Comparison of ENCODE assay signal across 8 cellular contexts in genomic region chr6:166989427-166990034, GRCh38. TPM values are rescaled to one million over a fixed set of nuclear protein-coding genes. Genes with fewer than 3 reads are reported as not detected.
DNase-seq lines count a peak whose midpoint lies in the region; ATAC-seq and TF ChIP-seq lines count a peak whose summit lies in the region.

No MANE protein-coding gene starts in this region.

- no peaks in the 10 kb centered on the region for H3K36me3 ChIP-seq in fibroblast of lung (ENCODE audit: control insufficient read depth, insufficient read depth, low read length)
- no peaks in the 10 kb centered on the region for H3K36me3 ChIP-seq in prostate gland

- TF ChIP-seq CTCF in LNCaP clone FGC (IDR thresholded peaks at IDR 0.05; ENCODE audit: control insufficient read depth, extremely low read depth, insufficient read depth) = peak; percentile 78
- TF ChIP-seq CTCF in fibroblast of lung (conservative IDR thresholded peaks at IDR 0.05 in 1 of 2, IDR thresholded peaks at IDR 0.05 in 1 of 2; ENCODE audit: low read depth in 1 of 2, low read length in 2 of 2) = peak; percentile 52 to 64
- peak in 3 of 4 experiments; percentile 28 to 65 (median 47) for TF ChIP-seq CTCF in prostate gland (IDR thresholded peaks at IDR 0.05)

- H3K79me2 ChIP-seq in fibroblast of lung (ENCODE audit: control insufficient read depth, insufficient read depth, low read length) = peaks cover 9% of the 10 kb centered on the region

- H3K27ac ChIP-seq in fibroblast of lung (ENCODE audit: insufficient read depth, low read length) = no peak overlapping the region
- peak overlapping the region; percentile 23 to 51 for H3K27ac ChIP-seq in prostate gland

- H3K27me3 ChIP-seq in fibroblast of lung (ENCODE audit: control insufficient read depth, insufficient read depth, low read length) = no peaks in the 10 kb centered on the region
- H3K27me3 ChIP-seq in prostate gland (replicated peaks; ENCODE audit: insufficient read depth) = no peaks in the 10 kb centered on the region

- 37% methylated on average over 10 of the region's 10 CpGs for WGBS in prostate gland

- intact Hi-C loops in prostate gland (cut with DNase I) = loop anchor here (2.0 kb wide), 1 partner anchor 203 kb away; no protein-coding TSS in a partner anchor

- H3K4me2 ChIP-seq in fibroblast of lung (ENCODE audit: extremely low read depth, insufficient read depth, low read length) = no peak overlapping the region

- H4K20me1 ChIP-seq in fibroblast of lung (ENCODE audit: control insufficient read depth, extremely low read depth, insufficient read depth, low read length) = no peaks in the 10 kb centered on the region

- DNase-seq in Daoy (ENCODE audit: low read depth) (peak; percentile 2), LNCaP clone FGC (ENCODE audit: low read depth) (peak; percentile 32), fibroblast of lung (ENCODE audit: low read depth in 2 of 2) (peak; percentile 18 to 60), prostate gland (ENCODE audit: low spot score) (no peak), NCI-H187 treated with DMSO at 0.1 percent for 48 hours (lab: John Stamatoyannopoulos, UW) (no peak), NCI-H82 (lab: John Stamatoyannopoulos, UW) (no peak)
- DNase-seq in activated CD4-positive, alpha-beta T cell treated with anti-CD3 and anti-CD28 coated beads, Interleukin-2, amount 50 U/mL, for 48 hours = peak; percentile 23 to 35

- TF ChIP-seq POLR2A in prostate gland (IDR thresholded peaks at IDR 0.05) = no peak

- no peak overlapping the region for H3K9ac ChIP-seq in fibroblast of lung (ENCODE audit: insufficient read depth, low read length)

- ATAC-seq in GM19468 (IDR thresholded peaks at IDR 0.05; ENCODE audit: extremely low read depth, unreplicated experiment) = peak; percentile 58

- H3K4me3 ChIP-seq in LNCaP clone FGC (ENCODE audit: low read depth, low read length) (no peak overlapping the region; the same call in 1 of the 2 replicates), fibroblast of lung (replicated peaks in 1 of 4; ENCODE audit: control extremely low read depth in 1 of 4, insufficient read depth in 1 of 4, low read depth in 3 of 4, low read length in 4 of 4) (no peak overlapping the region), prostate gland (no peak overlapping the region)

- H2AFZ ChIP-seq in fibroblast of lung (ENCODE audit: low read length) = no peak overlapping the region

- no peaks in the 10 kb centered on the region for H3K9me3 ChIP-seq in fibroblast of lung (ENCODE audit: control insufficient read depth, insufficient read depth, low read depth, low read length)
- H3K9me3 ChIP-seq in prostate gland = no peaks in the 10 kb centered on the region

- H3K4me1 ChIP-seq in fibroblast of lung (ENCODE audit: control insufficient read depth, extremely low read depth, insufficient read depth, low read length) (no peaks in the 10 kb centered on the region), prostate gland (replicated peaks) (peaks cover 4% of the 10 kb centered on the region)

RNA-seq across cellular contexts. Expression of gene CEP43, which starts 9.7 kb away (rescaled TPM):
- total RNA-seq in Daoy (2014; rRNA removed; shearing (Covaris generic)) = 38.9 and 40.9 TPM in 2 replicates
- total RNA-seq in fibroblast of lung (18.0 and 26.5 TPM in 2 replicates), prostate gland (10 to 100 TPM; 13.3 to 25.7 TPM)
- polyA plus RNA-seq in fibroblast of lung = 11.2 and 16.5 TPM in 2 replicates
- 7.5 and 10.6 TPM in 2 replicates for polyA plus RNA-seq in fibroblast of lung (2012)
- 0.27 and 1.4 TPM in 2 replicates for polyA minus RNA-seq in fibroblast of lung (ENCODE audit: low replicate concordance)

RNA-seq across cellular contexts. Expression of gene RNASET2, which starts 33.2 kb away (rescaled TPM):
- total RNA-seq in Daoy (2014; rRNA removed; shearing (Covaris generic)) = 7.0 and 7.7 TPM in 2 replicates
- 18.0 and 24.7 TPM in 2 replicates for total RNA-seq in fibroblast of lung
- 12.9 and 13.0 TPM in 2 replicates for polyA plus RNA-seq in fibroblast of lung
- 12.0 and 13.1 TPM in 2 replicates for polyA plus RNA-seq in fibroblast of lung (2012)
- polyA minus RNA-seq in fibroblast of lung (ENCODE audit: low replicate concordance) = 6.4 and 7.7 TPM in 2 replicates
- total RNA-seq in prostate gland = 100 to 1,000 TPM in 1 of 2 donors, 10 to 100 TPM in 1; 81.3 to 180 TPM

Comparison
In these comparisons a context has a peak if more than half of its experiments do, and no peak if none do; other contexts are left out.
1. DNase-seq: peak in Daoy (single experiment), LNCaP clone FGC (single experiment), activated CD4-positive, alpha-beta T cell treated with anti-CD3 and anti-CD28 coated beads, Interleukin-2, amount 50 U/mL, for 48 hours (2 of 2) and fibroblast of lung (2 of 2); none in prostate gland (single experiment), NCI-H187 treated with DMSO at 0.1 percent for 48 hours (single experiment) and NCI-H82 (single experiment).
2. Peak in every context shown above with its lines, with median percentiles within 50 percentile points of each other: CTCF ChIP-seq.